In the genomic region with DNA sequence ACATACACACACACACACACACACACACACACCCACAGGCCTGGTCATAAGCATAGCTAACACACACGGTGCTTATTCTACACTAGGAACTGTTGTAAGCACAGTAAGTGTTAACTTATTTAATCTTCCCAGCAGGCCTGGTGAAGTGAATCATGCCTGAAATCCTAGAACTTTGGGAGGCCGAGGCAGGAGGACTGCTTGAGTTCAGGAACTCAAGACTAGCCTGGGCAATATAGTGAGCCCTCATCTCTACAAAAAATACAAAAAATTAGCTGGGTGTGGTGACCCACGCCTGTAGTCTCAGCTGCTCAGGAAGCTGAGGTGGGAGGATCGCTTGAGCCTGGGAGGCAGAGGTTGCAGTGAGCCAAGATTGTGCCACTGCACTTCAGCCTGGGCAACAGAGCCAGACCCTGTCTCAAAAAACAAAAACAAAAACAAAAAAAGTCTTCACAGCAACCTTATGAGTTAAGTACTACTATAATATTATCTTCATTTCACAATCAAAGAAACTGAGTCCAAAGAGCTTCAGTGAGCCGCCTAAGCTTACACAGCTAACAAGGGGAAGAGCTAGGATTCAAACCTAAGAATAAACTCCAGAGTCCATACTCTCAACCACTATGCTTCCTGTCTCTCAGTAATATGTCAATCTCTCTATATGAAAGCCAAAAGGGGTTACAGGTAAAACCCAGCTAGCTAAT, we compare ENCODE assay signal across 1 cellular context.
TF ChIP-seq lines count a peak whose summit lies in the region.

No MANE protein-coding gene starts in this region.

TF ChIP-seq in GM23338, 12 proteins besides CTCF, POLR2A, EP300 and RAD21 (continued from another document):
- TF ChIP-seq, protein P1, sequence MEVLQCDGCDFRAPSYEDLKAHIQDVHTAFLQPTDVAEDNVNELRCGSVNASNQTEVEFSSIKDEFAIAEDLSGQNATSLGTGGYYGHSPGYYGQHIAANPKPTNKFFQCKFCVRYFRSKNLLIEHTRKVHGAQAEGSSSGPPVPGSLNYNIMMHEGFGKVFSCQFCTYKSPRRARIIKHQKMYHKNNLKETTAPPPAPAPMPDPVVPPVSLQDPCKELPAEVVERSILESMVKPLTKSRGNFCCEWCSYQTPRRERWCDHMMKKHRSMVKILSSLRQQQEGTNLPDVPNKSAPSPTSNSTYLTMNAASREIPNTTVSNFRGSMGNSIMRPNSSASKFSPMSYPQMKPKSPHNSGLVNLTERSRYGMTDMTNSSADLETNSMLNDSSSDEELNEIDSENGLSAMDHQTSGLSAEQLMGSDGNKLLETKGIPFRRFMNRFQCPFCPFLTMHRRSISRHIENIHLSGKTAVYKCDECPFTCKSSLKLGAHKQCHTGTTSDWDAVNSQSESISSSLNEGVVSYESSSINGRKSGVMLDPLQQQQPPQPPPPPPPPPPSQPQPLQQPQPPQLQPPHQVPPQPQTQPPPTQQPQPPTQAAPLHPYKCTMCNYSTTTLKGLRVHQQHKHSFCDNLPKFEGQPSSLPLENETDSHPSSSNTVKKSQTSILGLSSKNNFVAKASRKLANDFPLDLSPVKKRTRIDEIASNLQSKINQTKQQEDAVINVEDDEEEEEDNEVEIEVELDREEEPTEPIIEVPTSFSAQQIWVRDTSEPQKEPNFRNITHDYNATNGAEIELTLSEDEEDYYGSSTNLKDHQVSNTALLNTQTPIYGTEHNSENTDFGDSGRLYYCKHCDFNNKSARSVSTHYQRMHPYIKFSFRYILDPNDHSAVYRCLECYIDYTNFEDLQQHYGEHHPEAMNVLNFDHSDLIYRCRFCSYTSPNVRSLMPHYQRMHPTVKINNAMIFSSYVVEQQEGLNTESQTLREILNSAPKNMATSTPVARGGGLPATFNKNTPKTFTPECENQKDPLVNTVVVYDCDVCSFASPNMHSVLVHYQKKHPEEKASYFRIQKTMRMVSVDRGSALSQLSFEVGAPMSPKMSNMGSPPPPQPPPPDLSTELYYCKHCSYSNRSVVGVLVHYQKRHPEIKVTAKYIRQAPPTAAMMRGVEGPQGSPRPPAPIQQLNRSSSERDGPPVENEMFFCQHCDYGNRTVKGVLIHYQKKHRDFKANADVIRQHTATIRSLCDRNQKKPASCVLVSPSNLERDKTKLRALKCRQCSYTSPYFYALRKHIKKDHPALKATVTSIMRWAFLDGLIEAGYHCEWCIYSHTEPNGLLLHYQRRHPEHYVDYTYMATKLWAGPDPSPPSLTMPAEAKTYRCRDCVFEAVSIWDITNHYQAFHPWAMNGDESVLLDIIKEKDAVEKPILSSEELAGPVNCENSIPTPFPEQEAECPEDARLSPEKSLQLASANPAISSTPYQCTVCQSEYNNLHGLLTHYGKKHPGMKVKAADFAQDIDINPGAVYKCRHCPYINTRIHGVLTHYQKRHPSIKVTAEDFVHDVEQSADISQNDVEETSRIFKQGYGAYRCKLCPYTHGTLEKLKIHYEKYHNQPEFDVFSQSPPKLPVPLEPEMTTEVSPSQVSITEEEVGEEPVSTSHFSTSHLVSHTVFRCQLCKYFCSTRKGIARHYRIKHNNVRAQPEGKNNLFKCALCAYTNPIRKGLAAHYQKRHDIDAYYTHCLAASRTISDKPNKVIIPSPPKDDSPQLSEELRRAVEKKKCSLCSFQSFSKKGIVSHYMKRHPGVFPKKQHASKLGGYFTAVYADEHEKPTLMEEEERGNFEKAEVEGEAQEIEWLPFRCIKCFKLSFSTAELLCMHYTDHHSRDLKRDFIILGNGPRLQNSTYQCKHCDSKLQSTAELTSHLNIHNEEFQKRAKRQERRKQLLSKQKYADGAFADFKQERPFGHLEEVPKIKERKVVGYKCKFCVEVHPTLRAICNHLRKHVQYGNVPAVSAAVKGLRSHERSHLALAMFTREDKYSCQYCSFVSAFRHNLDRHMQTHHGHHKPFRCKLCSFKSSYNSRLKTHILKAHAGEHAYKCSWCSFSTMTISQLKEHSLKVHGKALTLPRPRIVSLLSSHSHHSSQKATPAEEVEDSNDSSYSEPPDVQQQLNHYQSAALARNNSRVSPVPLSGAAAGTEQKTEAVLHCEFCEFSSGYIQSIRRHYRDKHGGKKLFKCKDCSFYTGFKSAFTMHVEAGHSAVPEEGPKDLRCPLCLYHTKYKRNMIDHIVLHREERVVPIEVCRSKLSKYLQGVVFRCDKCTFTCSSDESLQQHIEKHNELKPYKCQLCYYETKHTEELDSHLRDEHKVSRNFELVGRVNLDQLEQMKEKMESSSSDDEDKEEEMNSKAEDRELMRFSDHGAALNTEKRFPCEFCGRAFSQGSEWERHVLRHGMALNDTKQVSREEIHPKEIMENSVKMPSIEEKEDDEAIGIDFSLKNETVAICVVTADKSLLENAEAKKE (CRISPR knock-in tag; IDR thresholded peaks at IDR 0.05) = no peak
- no peak for TF ChIP-seq POLR2AphosphoS5 (IDR thresholded peaks at IDR 0.05; ENCODE audit: low read depth)
- no peak for TF ChIP-seq JUNB (IDR thresholded peaks at IDR 0.05; ENCODE audit: unreplicated experiment)
